10 cellular contexts compared by ENCODE assay signal in the genomic region with DNA sequence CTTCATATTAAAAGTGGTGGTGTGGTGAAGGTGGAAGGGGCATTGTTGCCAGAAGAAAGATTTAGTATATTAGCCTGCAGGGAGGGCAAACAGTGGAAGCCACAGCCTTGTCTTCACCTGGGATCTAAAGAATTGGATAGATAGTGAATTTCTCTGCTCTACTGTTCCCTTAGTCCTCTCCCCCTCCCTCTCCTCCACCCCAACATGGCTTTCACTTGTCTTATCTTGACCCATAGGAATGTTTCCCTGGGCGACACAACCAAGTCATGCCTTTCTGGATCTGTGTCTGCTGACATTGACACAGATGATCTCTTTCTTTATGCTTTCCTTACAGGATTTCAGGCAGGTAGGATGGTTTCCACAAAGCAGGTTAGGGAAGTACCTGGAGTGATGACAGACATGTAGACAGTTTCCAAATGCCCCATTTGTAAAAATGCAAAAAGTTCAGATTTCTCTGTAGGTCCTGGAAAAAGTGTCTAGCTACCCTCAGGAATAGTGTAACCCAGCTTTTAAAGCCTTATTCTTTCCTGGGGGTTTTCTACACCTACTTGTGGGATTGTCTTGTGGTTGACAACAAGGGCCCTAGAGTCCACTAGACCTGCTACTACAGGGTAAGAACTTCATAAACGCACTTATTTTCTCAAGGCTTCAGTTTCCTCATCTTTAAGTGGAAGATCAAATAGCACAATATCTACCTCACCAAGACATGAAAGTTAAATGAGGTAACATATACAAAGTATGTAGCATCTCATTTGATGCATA.
DNase-seq lines count a peak whose midpoint lies in the region; ATAC-seq and TF ChIP-seq lines count a peak whose summit lies in the region.
"Had no signal": no experiment of that assay in that cellular context is flagged by ENCODE, and none has a peak within 500 bp of the region (broad histone marks: within the 10 kb centered on the region; RNA-seq: fewer than 3 reads in every experiment).

No MANE protein-coding gene starts in this region.

- H2AK5ac ChIP-seq in neuronal stem cell (ENCODE audit: low read depth, low read length) = no peak overlapping the region

- H3K27ac ChIP-seq in gastroesophageal sphincter = peak overlapping the region in 3 of 4 donors; percentile 52 to 68 (median 54)
- H3K27ac ChIP-seq in suprapubic skin = peak overlapping the region; percentile 2
- no peak overlapping the region for H3K27ac ChIP-seq in neuronal stem cell (replicated peaks; ENCODE audit: low read length)

- H3K4me2 ChIP-seq in neuronal stem cell (ENCODE audit: insufficient read depth, low read length, poor library complexity, severe bottlenecking) = no peak overlapping the region

- H3K36me3 ChIP-seq in gastroesophageal sphincter (no peaks in the 10 kb centered on the region), suprapubic skin (no peaks in the 10 kb centered on the region), neuronal stem cell (replicated peaks in 1 of 2; ENCODE audit: control insufficient read depth in 2 of 2, insufficient read depth in 2 of 2, low read length in 2 of 2) (peaks cover 0 to 2% of the 10 kb centered on the region in 2 donors)

- H3K23ac ChIP-seq in neuronal stem cell (ENCODE audit: low read depth, low read length, poor library complexity) = no peak overlapping the region

- no peaks in the 10 kb centered on the region for H3K79me1 ChIP-seq in neuronal stem cell (ENCODE audit: low read depth, low read length)

- no peak for ATAC-seq in gastroesophageal sphincter
- ATAC-seq in GM21447 (IDR thresholded peaks at IDR 0.05; ENCODE audit: unreplicated experiment) = no peak

- H3K18ac ChIP-seq in neuronal stem cell (ENCODE audit: low read length) = no peak overlapping the region

- no peak overlapping the region for H2AFZ ChIP-seq in neuronal stem cell (ENCODE audit: low read length)

- no peak overlapping the region for H2BK12ac ChIP-seq in neuronal stem cell (ENCODE audit: low read length)

- TF ChIP-seq EP300 in gastroesophageal sphincter (IDR thresholded peaks at IDR 0.05) (no peak), suprapubic skin (IDR thresholded peaks at IDR 0.05) (no peak)

- no peak overlapping the region for H4K8ac ChIP-seq in neuronal stem cell (ENCODE audit: low read depth, low read length)

- H2BK120ac ChIP-seq in neuronal stem cell (ENCODE audit: low read depth, low read length) = no peak overlapping the region

- no peak for TF ChIP-seq CTCF in LNCaP clone FGC (IDR thresholded peaks at IDR 0.05; ENCODE audit: control insufficient read depth, extremely low read depth, insufficient read depth)
- no peak for TF ChIP-seq CTCF in gastroesophageal sphincter (IDR thresholded peaks at IDR 0.05)
- no peak for TF ChIP-seq CTCF in suprapubic skin (IDR thresholded peaks at IDR 0.05)

- no peak overlapping the region for H3K14ac ChIP-seq in neuronal stem cell (ENCODE audit: low read length)

- DNase-seq in NCI-H146 (lab: John Stamatoyannopoulos, UW) (peak; percentile 13), NCI-H146 treated with DMSO at 0.1 percent for 48 hours (lab: John Stamatoyannopoulos, UW; ENCODE audit: unreplicated experiment) (no peak), LNCaP clone FGC (ENCODE audit: low read depth) (no peak), suprapubic skin (ENCODE audit: low spot score in 2 of 2) (no peak), neuronal stem cell (ENCODE audit: low spot score) (no peak)
- no peak for DNase-seq in stimulated activated CD4-positive, alpha-beta T cell treated with anti-CD3 and anti-CD28 coated beads, Interleukin-15, amount 100 ng/mL, for 24 hours
- DNase-seq: activated naive CD4-positive, alpha-beta T cell treated with anti-CD3 and anti-CD28 coated beads, Interleukin-2, amount 50 U/mL, for 16 hours; Kasumi-1 had no signal

- no peak overlapping the region for H2BK15ac ChIP-seq in neuronal stem cell (ENCODE audit: low read length)

- TF ChIP-seq POLR2A in gastroesophageal sphincter (IDR thresholded peaks at IDR 0.05) = no peak
- no peak for TF ChIP-seq POLR2A in suprapubic skin (IDR thresholded peaks at IDR 0.05)

- H3K27me3 ChIP-seq in gastroesophageal sphincter (no peaks in the 10 kb centered on the region), suprapubic skin (no peaks in the 10 kb centered on the region), neuronal stem cell (ENCODE audit: control insufficient read depth in 3 of 3, insufficient read depth in 3 of 3, low read depth in 1 of 3, low read length in 3 of 3) (peaks cover 0 to 6% (median 0%) of the 10 kb centered on the region in 3 experiments)

- peaks cover 0 to 22% (median 12%) of the 10 kb centered on the region in 3 donors for H3K4me1 ChIP-seq in gastroesophageal sphincter
- H3K4me1 ChIP-seq in suprapubic skin = peaks cover 7% of the 10 kb centered on the region
- H3K4me1 ChIP-seq in neuronal stem cell (ENCODE audit: control insufficient read depth in 2 of 2, insufficient read depth in 1 of 2, low read depth in 1 of 2, low read length in 2 of 2) = peaks cover 0 to 3% of the 10 kb centered on the region in 2 donors

- H3K4me3 ChIP-seq in LNCaP clone FGC (ENCODE audit: low read depth, low read length) = peak overlapping the region; percentile 39
- no peak overlapping the region for H3K4me3 ChIP-seq in gastroesophageal sphincter
- H3K4me3 ChIP-seq in suprapubic skin = no peak overlapping the region
- no peak overlapping the region for H3K4me3 ChIP-seq in neuronal stem cell (ENCODE audit: low read length in 2 of 2)

- H3K9me3 ChIP-seq in gastroesophageal sphincter (no peaks in the 10 kb centered on the region), suprapubic skin (no peaks in the 10 kb centered on the region), neuronal stem cell (replicated peaks in 1 of 2; ENCODE audit: control insufficient read depth in 2 of 2, insufficient read depth in 1 of 2, low read depth in 1 of 2, low read length in 2 of 2) (no peaks in the 10 kb centered on the region)

- 72 to 88% methylated on average over 2 of the region's 2 CpGs for WGBS in gastroesophageal sphincter (ENCODE audit: low coverage in 1 of 2), 2 donors
- WGBS in suprapubic skin = 38% methylated on average over 2 of the region's 2 CpGs
- no CpG with 5 or more reads among the region's 2 CpGs for WGBS in neuronal stem cell (ENCODE audit: extremely low coverage in 2 of 2, insufficient read length in 2 of 2, insufficient replicate concordance in 1 of 2), 2 donors

- H3K4ac ChIP-seq in neuronal stem cell (ENCODE audit: low read length) = no peak overlapping the region

- H3K9ac ChIP-seq in neuronal stem cell (ENCODE audit: low read depth, low read length, poor library complexity) = no peak overlapping the region

- no peak overlapping the region for H2BK5ac ChIP-seq in neuronal stem cell (ENCODE audit: low read length)

- H4K91ac ChIP-seq in neuronal stem cell (ENCODE audit: low read depth, low read length, poor library complexity) = no peak overlapping the region
